Comparison of ENCODE assay signal across 9 cellular contexts in genomic region chr6:6494677-6495076, GRCh38.
DNase-seq lines count a peak whose midpoint lies in the region; ATAC-seq and TF ChIP-seq lines count a peak whose summit lies in the region.
"Had no signal": no experiment of that assay in that cellular context is flagged by ENCODE, and none has a peak within 500 bp of the region (broad histone marks: within the 10 kb centered on the region; RNA-seq: fewer than 3 reads in every experiment).

No MANE protein-coding gene starts in this region.

- intact Hi-C loops in activated CD8-positive, alpha-beta T cell treated with anti-CD3 and anti-CD28 coated beads for 36 hours (cut with micrococcal nuclease), result no loop called here

- peaks cover 7% of the 10 kb centered on the region for H3K4me1 Mint-ChIP-seq in activated CD8-positive, alpha-beta T cell treated with anti-CD3 and anti-CD28 coated beads for 36 hours (ENCODE audit: low read depth)

- H3K4me3 Mint-ChIP-seq in activated CD8-positive, alpha-beta T cell treated with anti-CD3 and anti-CD28 coated beads for 36 hours, result no peak overlapping the region

- CTCF ChIA-PET in activated CD8-positive, alpha-beta T cell treated with anti-CD3 and anti-CD28 coated beads for 36 hours (lab: Charles Lee), result interaction anchor here (0.7 to 1.0 kb wide), 3 partner anchors 9 to 123 kb away, joined by 3 to 4 read pairs (median 3); no protein-coding TSS in a partner anchor

- no peaks in the 10 kb centered on the region for H3K9me3 Mint-ChIP-seq in activated CD8-positive, alpha-beta T cell treated with anti-CD3 and anti-CD28 coated beads for 36 hours

- POLR2A ChIA-PET in activated CD8-positive, alpha-beta T cell treated with anti-CD3 and anti-CD28 coated beads for 36 hours (lab: Charles Lee), result no interaction called here

- H3K9me3 ChIP-seq in BE2C, result no peaks in the 10 kb centered on the region
- H3K9me3 ChIP-seq in MG63, result no peaks in the 10 kb centered on the region

- H3K27me3 ChIP-seq in BE2C (no peaks in the 10 kb centered on the region), MG63 (no peaks in the 10 kb centered on the region), kidney epithelial cell (ENCODE audit: control insufficient read depth, insufficient read depth, low read length) (no peaks in the 10 kb centered on the region)
- H3K27me3 ChIP-seq: cardiac muscle cell had no signal

- TF ChIP-seq CTCF in BE2C (IDR thresholded peaks at IDR 0.05; ENCODE audit: low read depth, low read length) (peak; percentile 52), GM13977 (IDR thresholded peaks at IDR 0.05; ENCODE audit: extremely low read depth, insufficient read depth, missing control alignments) (peak; percentile 81), kidney epithelial cell (IDR thresholded peaks at IDR 0.05; ENCODE audit: insufficient read depth, low read length, poor library complexity, severe bottlenecking) (peak; percentile 61)
- peak; percentile 66 for TF ChIP-seq CTCF in activated CD8-positive, alpha-beta T cell treated with anti-CD3 and anti-CD28 coated beads for 36 hours (IDR thresholded peaks at IDR 0.05)

- peak; percentile 53 for ATAC-seq in activated CD8-positive, alpha-beta T cell treated with anti-CD3 and anti-CD28 coated beads for 36 hours
- ATAC-seq in GM21717 (IDR thresholded peaks at IDR 0.05; ENCODE audit: unreplicated experiment), result no peak
- no peak for ATAC-seq in HG03025 (IDR thresholded peaks at IDR 0.05; ENCODE audit: low FRiP score, unreplicated experiment)
- no peak for ATAC-seq in GM18873 (IDR thresholded peaks at IDR 0.05; ENCODE audit: low FRiP score, unreplicated experiment)

- H3K27ac Mint-ChIP-seq in activated CD8-positive, alpha-beta T cell treated with anti-CD3 and anti-CD28 coated beads for 36 hours, result no peak overlapping the region

- peak; percentile 40 for DNase-seq in BE2C
- DNase-seq in GM13977 (ENCODE audit: low spot score), result peak; percentile 74
- peak; percentile 12 for DNase-seq in MG63
- DNase-seq in activated CD8-positive, alpha-beta T cell treated with anti-CD3 and anti-CD28 coated beads for 36 hours, result peak; percentile 72
- no peak for DNase-seq in kidney epithelial cell (ENCODE audit: low read depth)

- no peaks in the 10 kb centered on the region for H3K36me3 Mint-ChIP-seq in activated CD8-positive, alpha-beta T cell treated with anti-CD3 and anti-CD28 coated beads for 36 hours (ENCODE audit: low read depth)

- H3K27me3 Mint-ChIP-seq in activated CD8-positive, alpha-beta T cell treated with anti-CD3 and anti-CD28 coated beads for 36 hours, result peaks cover 7% of the 10 kb centered on the region

- in situ Hi-C loops in GM13977 (cut with MboI; ENCODE audit: low pct_unique_long_range_greater_than_20kb, low sequenced_read_pairs, unreplicated experiment), result no loop called here

- no peak overlapping the region for H3K4me3 ChIP-seq in BE2C (ENCODE audit: low read depth, low read length)
- H3K4me3 ChIP-seq in MG63, result no peak overlapping the region
- no peak overlapping the region for H3K4me3 ChIP-seq in kidney epithelial cell (ENCODE audit: low read depth, low read length)
- H3K4me3 ChIP-seq: cardiac muscle cell had no signal

- no peaks in the 10 kb centered on the region for H3K4me1 ChIP-seq in BE2C

- no peaks in the 10 kb centered on the region for H3K36me3 ChIP-seq in BE2C
- no peaks in the 10 kb centered on the region for H3K36me3 ChIP-seq in MG63
- no peaks in the 10 kb centered on the region for H3K36me3 ChIP-seq in kidney epithelial cell (ENCODE audit: control insufficient read depth, insufficient read depth, low read length)
- H3K36me3 ChIP-seq: cardiac muscle cell had no signal
